1 cellular context compared by ENCODE assay signal in genomic region chr7:78490526-78490925, GRCh38.
TF ChIP-seq lines count a peak whose summit lies in the region.

No MANE protein-coding gene starts in this region.

TF ChIP-seq in WTC11, 78 proteins besides CTCF, POLR2A, EP300 and RAD21 (continued from another document):
- TF ChIP-seq ATF3 (CRISPR knock-in tag; conservative IDR thresholded peaks at IDR 0.05) = no peak
- no peak for TF ChIP-seq ZNF219 (CRISPR knock-in tag; IDR thresholded peaks at IDR 0.05; ENCODE audit: borderline replicate concordance)
- TF ChIP-seq NFE2L1 (CRISPR knock-in tag; IDR thresholded peaks at IDR 0.05) = no peak
